Comparison of ENCODE assay signal across 35 cellular contexts in genomic region chr2:54853635-54854034, GRCh38.
"Had no signal": no experiment of that assay in that cellular context is flagged by ENCODE, and none has a peak within 500 bp of the region (broad histone marks: within the 10 kb centered on the region; RNA-seq: fewer than 3 reads in every experiment).

No MANE protein-coding gene starts in this region.

- H3K9me3 ChIP-seq: MG63 had no signal

- H3K4me2 ChIP-seq: KMS-11 had no signal

- H3K36me3 ChIP-seq: MG63 had no signal

- DNase-seq: Karpas-422, Kasumi-1, KG1, MG63, MM.1S, MV-4-11, NCI-H1048, NCI-H1092, NCI-H1092 treated with DMSO at 0.1 percent for 48 hours, NCI-H1105, NCI-H1105 treated with DMSO at 0.1 percent for 48 hours, NCI-H1417, NCI-H1417 treated with DMSO at 0.1 percent for 48 hours, NCI-H1436, NCI-H1436 treated with DMSO at 0.1 percent for 48 hours, NCI-H146, NCI-H1694, NCI-H1694 treated with DMSO at 0.1 percent for 48 hours, NCI-H187, NCI-H187 treated with DMSO at 0.1 percent for 48 hours, NCI-H1930, NCI-H2029, NCI-H2029 treated with DMSO at 0.1 percent for 48 hours, NCI-H2081, NCI-H2081 treated with DMSO at 0.1 percent for 48 hours, NCI-H2107, NCI-H2171, NCI-H2171 treated with DMSO at 0.1 percent for 48 hours, NCI-H2227 treated with DMSO at 0.1 percent for 48 hours, NCI-H226, NCI-H345, NCI-H446, NCI-H446 treated with DMSO at 0.1 percent for 48 hours, NCI-H510A had no signal

- H3K9ac ChIP-seq: KMS-11 had no signal

- H3K27me3 ChIP-seq: MG63 had no signal

- H3K27ac ChIP-seq: KMS-11 had no signal

- H3K4me3 ChIP-seq: MG63 had no signal
